In genomic region chr14:24215495-24216344, GRCh38 we compare ENCODE assay signal across 7 cellular contexts. TPM values are rescaled to one million over a fixed set of nuclear protein-coding genes. Genes with fewer than 3 reads are reported as not detected.
DNase-seq lines count a peak whose midpoint lies in the region; ATAC-seq, FAIRE-seq and TF ChIP-seq lines count a peak whose summit lies in the region.

Gene MDP1, minus strand, starts transcription at chr14:24216066. Its CDS starts 111 bp downstream, at chr14:24215955.

- H4K20me1 ChIP-seq in astrocyte (ENCODE audit: insufficient read depth, low read length): peaks cover under 1% of the 10 kb centered on the region

- no peaks in the 10 kb centered on the region for H3K27me3 ChIP-seq in astrocyte (ENCODE audit: insufficient read depth, low read length)

- peaks cover 8% of the 10 kb centered on the region for H3K4me1 ChIP-seq in astrocyte (ENCODE audit: insufficient read depth, low read length)

- TF ChIP-seq CTCF in astrocyte (IDR thresholded peaks at IDR 0.05; ENCODE audit: insufficient read depth, low read depth, low read length): peak; percentile 58

- H3K9ac ChIP-seq in astrocyte (ENCODE audit: low read length): peak within 1 kb of the TSS; percentile 84

- no peaks in the 10 kb centered on the region for H3K9me3 ChIP-seq in astrocyte (ENCODE audit: insufficient read depth, low read depth, low read length)

- H3K4me3 ChIP-seq in astrocyte (ENCODE audit: insufficient read depth, low read depth, low read length): peak within 1 kb of the TSS; percentile 75

- no peaks in the 10 kb centered on the region for H3K36me3 ChIP-seq in astrocyte (ENCODE audit: insufficient read depth, low read length)

- H3K36me3 Mint-ChIP-seq in T-helper 2 cell treated with Interferon-gamma antibody and Interleukin-4, amounts not matched to agents 5 μg/mL and 100 μg/mL, for 36 hours (ENCODE audit: low read depth): peaks cover 31% of the 10 kb centered on the region
- H3K36me3 Mint-ChIP-seq in astrocyte (ENCODE audit: low read depth, unreplicated experiment): peaks cover 11% of the 10 kb centered on the region

- peak within 1 kb of the TSS; percentile 58 for H3K27ac ChIP-seq in astrocyte (ENCODE audit: low read depth, low read length)

- peak within 1 kb of the TSS; percentile 74 for H2AFZ ChIP-seq in astrocyte (ENCODE audit: low read depth, low read length)

- peak; percentile 80 for FAIRE-seq in astrocyte (lab: Jason Lieb, UNC)

- H3K9me3 Mint-ChIP-seq in T-helper 2 cell treated with Interferon-gamma antibody and Interleukin-4, amounts not matched to agents 5 μg/mL and 100 μg/mL, for 36 hours: no peaks in the 10 kb centered on the region
- H3K9me3 Mint-ChIP-seq in astrocyte (ENCODE audit: unreplicated experiment): no peaks in the 10 kb centered on the region

- H3K4me2 ChIP-seq in astrocyte (ENCODE audit: low read length): peak within 1 kb of the TSS; percentile 94

- peaks cover 35% of the 10 kb centered on the region for H3K79me2 ChIP-seq in astrocyte (ENCODE audit: insufficient read depth, low read length)

- peak; percentile 79 to 88 for DNase-seq in NCI-H187 (lab: John Stamatoyannopoulos, UW)
- peak; percentile 83 for DNase-seq in T-helper 2 cell treated with Interferon-gamma antibody and Interleukin-4, amounts not matched to agents 5 μg/mL and 100 μg/mL, for 36 hours (ENCODE audit: low spot score)
- peak; percentile 74 for DNase-seq in astrocyte (ENCODE audit: low read depth)
- peak; percentile 82 to 91 for DNase-seq in hippocampal formation (lab: John Stamatoyannopoulos, UW)
- peak; percentile 90 for DNase-seq in sciatic nerve (ENCODE audit: low spot score)

- intact Hi-C loops in sciatic nerve (cut with DNase I): no loop called here

- ATAC-seq in GM18502 (IDR thresholded peaks at IDR 0.05; ENCODE audit: poor library complexity, unreplicated experiment): peak; percentile 68
- ATAC-seq in HG02943 (IDR thresholded peaks at IDR 0.05; ENCODE audit: low read depth, unreplicated experiment): peak; percentile 50
- ATAC-seq in sciatic nerve: peak; percentile 88

- H3K4me1 Mint-ChIP-seq in T-helper 2 cell treated with Interferon-gamma antibody and Interleukin-4, amounts not matched to agents 5 μg/mL and 100 μg/mL, for 36 hours (ENCODE audit: low read depth): peaks cover 25% of the 10 kb centered on the region
- H3K4me1 Mint-ChIP-seq in astrocyte (ENCODE audit: low read depth, unreplicated experiment): peaks cover 11% of the 10 kb centered on the region

- H3K27me3 Mint-ChIP-seq in T-helper 2 cell treated with Interferon-gamma antibody and Interleukin-4, amounts not matched to agents 5 μg/mL and 100 μg/mL, for 36 hours (ENCODE audit: low read depth): no peaks in the 10 kb centered on the region
- H3K27me3 Mint-ChIP-seq in astrocyte (ENCODE audit: low read depth, unreplicated experiment): no peaks in the 10 kb centered on the region

- H3K27ac Mint-ChIP-seq in T-helper 2 cell treated with Interferon-gamma antibody and Interleukin-4, amounts not matched to agents 5 μg/mL and 100 μg/mL, for 36 hours: peak within 1 kb of the TSS; percentile 96
- H3K27ac Mint-ChIP-seq in astrocyte (ENCODE audit: unreplicated experiment): peak within 1 kb of the TSS; percentile 73

- peak within 1 kb of the TSS; percentile 93 for H3K4me3 Mint-ChIP-seq in T-helper 2 cell treated with Interferon-gamma antibody and Interleukin-4, amounts not matched to agents 5 μg/mL and 100 μg/mL, for 36 hours
- peak within 1 kb of the TSS; percentile 86 for H3K4me3 Mint-ChIP-seq in astrocyte (ENCODE audit: unreplicated experiment)

RNA-seq across cellular contexts. Expression of gene MDP1, which starts in this region (rescaled TPM):
- total RNA-seq in astrocyte (8.9 and 9.9 TPM in 2 replicates), sciatic nerve (13.8 TPM)

Comparison
In these comparisons a context has a peak if more than half of its experiments do, and no peak if none do; other contexts are left out.
1. Peak in every context shown above with its lines: DNase-seq, ATAC-seq, H3K4me3 ChIP-seq and H3K27ac ChIP-seq.